11 cellular contexts compared by ENCODE assay signal in the genomic region with DNA sequence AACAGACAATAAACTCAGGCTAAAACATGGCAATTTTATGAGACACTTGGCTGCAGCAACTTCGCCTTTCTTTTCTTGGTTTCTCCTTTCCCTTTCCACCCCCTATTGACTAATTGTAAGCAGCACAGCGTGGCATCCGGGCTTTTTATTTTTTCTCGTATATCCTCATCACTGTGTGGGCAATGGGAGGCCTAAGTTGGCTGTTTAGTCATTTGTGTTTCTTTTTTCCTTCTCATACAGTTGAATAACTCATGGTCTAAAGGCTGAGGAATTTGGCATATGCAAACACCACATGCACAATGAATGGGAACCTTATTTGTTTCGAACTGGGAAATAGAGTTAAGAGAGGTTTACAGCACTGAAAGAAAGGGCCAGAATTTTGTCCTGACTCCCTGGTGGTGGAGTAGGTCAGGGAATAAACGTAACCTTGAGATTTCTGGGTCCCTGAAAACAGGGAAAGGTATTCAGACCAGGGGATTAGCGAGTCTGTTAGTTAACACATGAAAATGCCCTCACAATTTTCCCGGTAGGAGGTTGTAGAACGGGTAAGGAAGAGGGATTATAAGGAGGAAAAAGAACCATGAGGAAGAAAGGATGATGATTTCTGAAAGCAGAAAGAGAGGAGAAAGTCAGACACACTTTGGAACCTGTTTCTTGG.
DNase-seq lines count a peak whose midpoint lies in the region; ATAC-seq lines count a peak whose summit lies in the region.
"Had no signal": no experiment of that assay in that cellular context is flagged by ENCODE, and none has a peak within 500 bp of the region (broad histone marks: within the 10 kb centered on the region; RNA-seq: fewer than 3 reads in every experiment).

No MANE protein-coding gene starts in this region.

- in situ Hi-C loops in ACHN (cut with HindIII; ENCODE audit: low pct_ligation_motif_present, low pct_unique_long_range_greater_than_20kb, low sequenced_read_pairs), result no loop called here

- peak; percentile 3 for DNase-seq in DMS 273 (lab: John Stamatoyannopoulos, UW; ENCODE audit: unreplicated experiment)
- no peak for DNase-seq in DMS 273 treated with DMSO at 0.1 percent for 48 hours (lab: John Stamatoyannopoulos, UW)
- DNase-seq in astrocyte of the hippocampus (ENCODE audit: low read depth, low spot score), result peak; percentile 91
- peak; percentile 56 for DNase-seq in islet precursor cell
- DNase-seq in superior temporal gyrus (ENCODE audit: extremely low spot score), result peak; percentile 12
- no peak for DNase-seq in ACHN
- DNase-seq in left colon, result no peak
- DNase-seq in HuH-7.5 (ENCODE audit: low spot score), result no peak
- DNase-seq: activated naive CD4-positive, alpha-beta T cell treated with anti-CD3 and anti-CD28 coated beads for 36 hours; NCI-H1092 treated with DMSO at 0.1 percent for 48 hours; stimulated activated CD4-positive, alpha-beta T cell treated with anti-CD3 and anti-CD28 coated beads, Interleukin-4, amount 100 ng/mL, for 24 hours had no signal

- intact Hi-C loops in left colon (cut with DNase I, micrococcal nuclease), result no loop called here

- ATAC-seq in left colon, result no peak

Comparison
In these comparisons a context has a peak if more than half of its experiments do, and no peak if none do; other contexts are left out.
1. DNase-seq: peak in DMS 273 (single experiment), astrocyte of the hippocampus (single experiment), islet precursor cell (single experiment) and superior temporal gyrus (single experiment); none in DMS 273 treated with DMSO at 0.1 percent for 48 hours (single experiment), ACHN (single experiment), left colon (0 of 2) and HuH-7.5 (single experiment).